In the genomic region with DNA sequence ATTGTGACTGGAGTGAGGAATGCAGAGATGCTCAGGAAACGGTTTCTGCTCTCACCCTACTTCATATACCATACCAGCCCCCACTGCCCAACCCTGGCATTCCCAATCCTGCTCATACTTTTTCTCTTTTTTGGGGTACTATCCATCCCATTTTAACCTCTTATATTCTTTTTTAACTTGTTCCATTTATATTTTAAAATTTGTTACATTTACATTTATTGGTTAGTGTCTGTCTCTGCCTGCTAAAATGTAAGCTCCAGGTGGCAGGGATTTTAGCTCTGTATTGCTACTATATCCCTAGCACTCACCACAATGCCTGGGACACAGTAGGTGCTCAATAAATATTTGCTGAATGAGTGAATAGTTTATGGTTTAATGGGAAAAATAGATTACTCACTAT, we compare ENCODE assay signal across 28 cellular contexts. TPM values are rescaled to one million over a fixed set of nuclear protein-coding genes. Genes with fewer than 3 reads are reported as not detected.
DNase-seq lines count a peak whose midpoint lies in the region; ATAC-seq, FAIRE-seq and TF ChIP-seq lines count a peak whose summit lies in the region.
"Had no signal": no experiment of that assay in that cellular context is flagged by ENCODE, and none has a peak within 500 bp of the region (broad histone marks: within the 10 kb centered on the region; RNA-seq: fewer than 3 reads in every experiment).

No MANE protein-coding gene starts in this region.

- no peak overlapping the region for H3K56ac ChIP-seq in mesendoderm (ENCODE audit: low read length)

- H3K4me1 Mint-ChIP-seq in endodermal cell, result no peaks in the 10 kb centered on the region

- intact Hi-C loops in HepG2 (cut with micrococcal nuclease; ENCODE audit: unreplicated experiment), result no loop called here
- intact Hi-C loops in right lobe of liver (cut with DNase I), result no loop called here

- H4K5ac ChIP-seq in mesendoderm (ENCODE audit: low read length), result no peak overlapping the region

- H3K27me3 ChIP-seq in HepG2 (ENCODE audit: control insufficient read depth in 1 of 2, insufficient read depth in 2 of 2, low read length in 2 of 2), result no peaks in the 10 kb centered on the region
- H3K27me3 ChIP-seq in right lobe of liver, result no peaks in the 10 kb centered on the region
- no peaks in the 10 kb centered on the region for H3K27me3 ChIP-seq in adipocyte (replicated peaks; ENCODE audit: control insufficient read depth, insufficient read depth, low read length)
- H3K27me3 ChIP-seq in endodermal cell (ENCODE audit: control insufficient read depth, insufficient read depth, low read length, poor library complexity, severe bottlenecking), result no peaks in the 10 kb centered on the region
- H3K27me3 ChIP-seq in mesendoderm (ENCODE audit: insufficient read depth, low read length, poor library complexity), result no peaks in the 10 kb centered on the region

- peaks cover 37% of the 10 kb centered on the region for H3K36me3 Mint-ChIP-seq in endodermal cell (ENCODE audit: low read depth)
- H3K36me3 Mint-ChIP-seq: CD8-positive, alpha-beta T cell had no signal

- H2BK120ac ChIP-seq in mesendoderm (ENCODE audit: low read depth, low read length), result no peak overlapping the region

- H3K4me3 ChIP-seq in HepG2 (replicated peaks in 1 of 3; ENCODE audit: insufficient read depth in 1 of 3, low read depth in 2 of 3, low read length in 3 of 3), result no peak overlapping the region
- H3K4me3 ChIP-seq in right lobe of liver, result no peak overlapping the region
- H3K4me3 ChIP-seq in adipocyte (ENCODE audit: low read length), result peak overlapping the region; percentile 23
- H3K4me3 ChIP-seq in endodermal cell (ENCODE audit: low read length), result peak overlapping the region; percentile 1
- peak overlapping the region; percentile 19 for H3K4me3 ChIP-seq in mesendoderm (ENCODE audit: low read length)
- H3K4me3 ChIP-seq: GM12878 had no signal

- DNase-seq in HepG2 (ENCODE audit: low spot score) (no peak), right lobe of liver (no peak), adipocyte (ENCODE audit: low read depth) (no peak), endodermal cell (no peak), mesendoderm (no peak), DMS153 treated with DMSO at 0.1 percent for 48 hours (lab: John Stamatoyannopoulos, UW; ENCODE audit: unreplicated experiment) (no peak), middle frontal gyrus (ENCODE audit: extremely low spot score, low spot score) (no peak), amygdala (lab: John Stamatoyannopoulos, UW) (no peak)
- DNase-seq: ACHN; BE2C; Caco-2; Calu3; CD4-positive, alpha-beta T cell; CD8-positive, alpha-beta T cell; DMS53; DMS79; DND-41; EL; GDM1 had no signal

- H3K79me2 ChIP-seq in HepG2 (ENCODE audit: insufficient read depth, low read length) (no peaks in the 10 kb centered on the region), mesendoderm (ENCODE audit: control insufficient read depth, insufficient read depth, low read length) (no peaks in the 10 kb centered on the region)

- H2BK5ac ChIP-seq in mesendoderm (ENCODE audit: low read length), result no peak overlapping the region

- H3K4me1 ChIP-seq in HepG2 (ENCODE audit: insufficient read depth, low read length) (no peaks in the 10 kb centered on the region), right lobe of liver (no peaks in the 10 kb centered on the region), adipocyte (ENCODE audit: control insufficient read depth, insufficient read depth, low read length) (no peaks in the 10 kb centered on the region), endodermal cell (ENCODE audit: control insufficient read depth, insufficient read depth, low read length) (no peaks in the 10 kb centered on the region), mesendoderm (ENCODE audit: control insufficient read depth, low read depth, low read length) (no peaks in the 10 kb centered on the region)
- H3K4me1 ChIP-seq: BE2C; BLaER1 treated with 17β-estradiol and CSF1 and Interleukin-3, amounts not matched to agents 10 nM and 100 nM; Caco-2 had no signal

- H3K27me3 Mint-ChIP-seq in endodermal cell (ENCODE audit: insufficient read depth), result no peaks in the 10 kb centered on the region

- no peak overlapping the region for H3K27ac ChIP-seq in HepG2 (ENCODE audit: extremely low read length, insufficient read depth, low read length)
- H3K27ac ChIP-seq in right lobe of liver, result no peak overlapping the region
- H3K27ac ChIP-seq in endodermal cell (ENCODE audit: low read depth, low read length), result no peak overlapping the region
- no peak overlapping the region for H3K27ac ChIP-seq in mesendoderm (ENCODE audit: low read depth, low read length)
- H3K27ac ChIP-seq: 22Rv1; BLaER1 treated with 17β-estradiol and CSF1 and Interleukin-3, amounts not matched to agents 10 nM and 100 nM; C4-2B had no signal

- no peak overlapping the region for H4K8ac ChIP-seq in mesendoderm (ENCODE audit: low read depth, low read length)

- POLR2A ChIA-PET in HepG2 (lab: Yijun Ruan, JAX), result no interaction called here

- no peak for FAIRE-seq in HepG2 (lab: Jason Lieb, UNC)
- FAIRE-seq: D721Med, GM12878, GM12892, GM18507, GM19239 had no signal

- no peak overlapping the region for H3K23ac ChIP-seq in mesendoderm (ENCODE audit: low read length)

- TF ChIP-seq CTCF in HepG2 (CRISPR knock-in tag; IDR thresholded peaks at IDR 0.05) (no peak), right lobe of liver (IDR thresholded peaks at IDR 0.05) (no peak), endodermal cell (conservative IDR thresholded peaks at IDR 0.05) (no peak)

- in situ Hi-C loops in HepG2 (cut with HindIII; ENCODE audit: extremely low pct_ligation_motif_present, low pct_unique_long_range_greater_than_20kb), result no loop called here

- no peak overlapping the region for H2BK15ac ChIP-seq in mesendoderm (replicated peaks; ENCODE audit: low read depth)

- ATAC-seq in HepG2, result no peak
- ATAC-seq in right lobe of liver, result no peak
- ATAC-seq: CD8-positive, alpha-beta T cell; GM12878 had no signal

- H2AFZ ChIP-seq in HepG2 (ENCODE audit: low read length), result no peak overlapping the region

- peaks cover 23% of the 10 kb centered on the region for H3K9me3 Mint-ChIP-seq in endodermal cell

- TF ChIP-seq RAD21 in HepG2 (CRISPR knock-in tag; IDR thresholded peaks at IDR 0.05), result no peak

- WGBS in HepG2 (ENCODE audit: low lambda C conversion rate), result 88% methylated on average over 1 of the region's 1 CpG
- WGBS in right lobe of liver (ENCODE audit: insufficient coverage, low coverage, low lambda C conversion rate, missing lambda C conversion rate), result 60% methylated on average over 1 of the region's 1 CpG
- WGBS in endodermal cell (ENCODE audit: insufficient coverage in 1 of 2, insufficient read length in 1 of 2), 2 experiments, result 94% methylated on average over 1 of the region's 1 CpG; no CpG with 5 or more reads in 1 of the 2 experiments
- no CpG with 5 or more reads among the region's 1 CpG for WGBS in mesendoderm (ENCODE audit: extremely low coverage, insufficient coverage, low lambda C conversion rate)

- CTCF ChIA-PET in HepG2 (lab: Yijun Ruan, JAX; ENCODE audit: low intra/inter-chr PET ratio, low total read pairs), result no interaction called here

- H3K4me2 ChIP-seq in HepG2 (ENCODE audit: low read depth, low read length) (no peak overlapping the region), mesendoderm (ENCODE audit: low read length) (no peak overlapping the region)
- H3K4me2 ChIP-seq: BLaER1 treated with 17β-estradiol and CSF1 and Interleukin-3, amounts not matched to agents 10 nM and 100 nM had no signal

- H3K4me3 Mint-ChIP-seq in endodermal cell, result no peak overlapping the region
- H3K4me3 Mint-ChIP-seq: CD4-positive, alpha-beta T cell; CD8-positive, alpha-beta T cell had no signal

- TF ChIP-seq EP300 in HepG2 (IDR thresholded peaks at IDR 0.05; ENCODE audit: low read depth in 2 of 2, low read length in 2 of 2) (no peak), HepG2 (CRISPR knock-in tag; IDR thresholded peaks at IDR 0.05; ENCODE audit: borderline replicate concordance) (no peak)

- no peak overlapping the region for H3K9ac ChIP-seq in HepG2 (ENCODE audit: insufficient read depth, low read depth, low read length)
- no peak overlapping the region for H3K9ac ChIP-seq in adipocyte (ENCODE audit: low read length)
- H3K9ac ChIP-seq in endodermal cell (ENCODE audit: extremely low read depth, low read length, poor library complexity, severe bottlenecking), result no peak overlapping the region
- no peak overlapping the region for H3K9ac ChIP-seq in mesendoderm (ENCODE audit: low read length)
- H3K9ac ChIP-seq: BLaER1 treated with 17β-estradiol and CSF1 and Interleukin-3, amounts not matched to agents 10 nM and 100 nM had no signal

- no peaks in the 10 kb centered on the region for H4K20me1 ChIP-seq in HepG2 (ENCODE audit: insufficient read depth, low read length)
- H4K20me1 ChIP-seq: BLaER1 treated with 17β-estradiol and CSF1 and Interleukin-3, amounts not matched to agents 10 nM and 100 nM had no signal

- peaks cover 33 to 66% of the 10 kb centered on the region in 2 experiments for H3K36me3 ChIP-seq in HepG2 (replicated peaks in 1 of 2; ENCODE audit: control insufficient read depth in 1 of 2, insufficient read depth in 2 of 2, low read length in 2 of 2)
- H3K36me3 ChIP-seq in right lobe of liver, result no peaks in the 10 kb centered on the region
- peaks cover 19% of the 10 kb centered on the region for H3K36me3 ChIP-seq in adipocyte (ENCODE audit: control insufficient read depth, insufficient read depth, low read length, severe bottlenecking)
- no peaks in the 10 kb centered on the region for H3K36me3 ChIP-seq in endodermal cell (ENCODE audit: control insufficient read depth, insufficient read depth, low read length)
- peaks cover 3% of the 10 kb centered on the region for H3K36me3 ChIP-seq in mesendoderm (ENCODE audit: control insufficient read depth, insufficient read depth, low read length)
- H3K36me3 ChIP-seq: BE2C had no signal

- no peak overlapping the region for H2AK5ac ChIP-seq in mesendoderm (ENCODE audit: low read length)

- H3K27ac Mint-ChIP-seq in endodermal cell, result no peak overlapping the region
- H3K27ac Mint-ChIP-seq: CD4-positive, alpha-beta T cell; CD8-positive, alpha-beta T cell had no signal

- H3K9me3 ChIP-seq in HepG2 (ENCODE audit: low read length) (no peaks in the 10 kb centered on the region), right lobe of liver (no peaks in the 10 kb centered on the region), adipocyte (ENCODE audit: control insufficient read depth, low read length) (peaks cover 14% of the 10 kb centered on the region), endodermal cell (ENCODE audit: control insufficient read depth, low read length) (peaks cover 31% of the 10 kb centered on the region)

- no TSS peak for BruUV-seq in HepG2 (replicated peaks; lab: Mats Ljungman, UMichigan)

- H3K4ac ChIP-seq in mesendoderm (ENCODE audit: low read depth, low read length), result no peak overlapping the region

- TF ChIP-seq POLR2A in HepG2 (IDR thresholded peaks at IDR 0.05; ENCODE audit: insufficient read depth in 1 of 2, low read depth in 2 of 2, low read length in 2 of 2) (no peak), right lobe of liver (IDR thresholded peaks at IDR 0.05) (no peak)

- no peaks in the 10 kb centered on the region for H3K79me1 ChIP-seq in mesendoderm (ENCODE audit: low read length)

- H3K18ac ChIP-seq in mesendoderm (ENCODE audit: low read length), result no peak overlapping the region

RNA-seq across cellular contexts. Expression of a gene that starts 8.1 kb away (rescaled TPM):
- total RNA-seq in HepG2 (2016; rRNA removed; fragmentation: Illumina TruSeq; extraction: Trizol) (29.5 and 39.1 TPM in 2 replicates), right lobe of liver (1 to 10 TPM in 2 of 6 experiments, under 1 TPM in 4; 0.15 to 2.0 (median 0.55) TPM), endodermal cell (1 to 10 TPM; 3.5 to 4.1 TPM)
- 4.8 and 6.7 TPM in 2 replicates for total RNA-seq in HepG2 (2016; cell fraction: cytosol; rRNA removed; fragmentation: Illumina TruSeq; extraction: Trizol; ENCODE audit: low read depth)
- total RNA-seq in HepG2 (2016; cell fraction: insoluble cytoplasmic fraction; rRNA removed; fragmentation: Illumina TruSeq; extraction: Trizol), result 29.9 and 33.9 TPM in 2 replicates
- total RNA-seq in HepG2 (2016; cell fraction: membrane; rRNA removed; fragmentation: Illumina TruSeq; extraction: Trizol), result 27.3 and 30.6 TPM in 2 replicates
- total RNA-seq in HepG2 (2016; cell fraction: nucleus; rRNA removed; fragmentation: Illumina TruSeq; extraction: Trizol), result 18.7 and 22.5 TPM in 2 replicates
- polyA plus RNA-seq in HepG2 (2011; rRNA removed), result 15.1 and 15.8 TPM in 2 replicates
- 8.4 and 8.5 TPM in 2 replicates for polyA plus RNA-seq in HepG2 (2011; cell fraction: cytosol; rRNA removed)
- polyA plus RNA-seq in HepG2 (2011; cell fraction: nucleus; rRNA removed), result 9.7 and 11.7 TPM in 2 replicates
- 9.2 and 11.7 TPM in 2 replicates for polyA plus RNA-seq in HepG2 (2012)
- 4.0 and 4.4 TPM in 2 replicates for polyA plus RNA-seq in HepG2 (2016; cell fraction: cytosol; fragmentation: Illumina TruSeq; extraction: Trizol; ENCODE audit: low read depth)
- 30.4 and 37.6 TPM in 2 replicates for polyA plus RNA-seq in HepG2 (2016; cell fraction: insoluble cytoplasmic fraction; fragmentation: Illumina TruSeq; extraction: Trizol; ENCODE audit: low read depth)
- 18.3 and 18.7 TPM in 2 replicates for polyA plus RNA-seq in HepG2 (2016; cell fraction: membrane; fragmentation: Illumina TruSeq; extraction: Trizol; ENCODE audit: low read depth)
- 23.6 and 24.8 TPM in 2 replicates for polyA plus RNA-seq in HepG2 (2016; cell fraction: nucleus; fragmentation: Illumina TruSeq; extraction: Trizol; ENCODE audit: insufficient read depth, low read depth)
- 11.6 and 13.1 TPM in 2 replicates for polyA minus RNA-seq in HepG2 (2011; rRNA and poly(A)+ RNA removed; ENCODE audit: low replicate concordance)
- 13.8 and 15.1 TPM in 2 replicates for polyA minus RNA-seq in HepG2 (2011; cell fraction: cytosol; rRNA and poly(A)+ RNA removed)
- polyA minus RNA-seq in HepG2 (2011; cell fraction: nucleus; rRNA and poly(A)+ RNA removed), result 21.9 and 29.1 TPM in 2 replicates
- polyA plus RNA-seq in endodermal cell (2013, experiment 1 of 2), result 0.93 TPM
- 1.0 TPM for polyA plus RNA-seq in endodermal cell (2013, experiment 2 of 2)
- polyA plus RNA-seq in mesendoderm (2013, experiment 1 of 2), result 11.5 TPM
- 9.7 TPM for polyA plus RNA-seq in mesendoderm (2013, experiment 2 of 2)
- total RNA-seq: CD4-positive, alpha-beta T cell; CD8-positive, alpha-beta T cell; G401 had no signal

Comparison
In these comparisons a context has a peak if more than half of its experiments do, and no peak if none do; other contexts are left out.
1. H3K4me3 ChIP-seq: peak in adipocyte (single experiment), endodermal cell (single experiment) and mesendoderm (single experiment); none in HepG2 (0 of 3) and right lobe of liver (0 of 3).